ENCODE assay signal across 13 cellular contexts in genomic region chr19:40567750-40568494, GRCh38. TPM values are rescaled to one million over a fixed set of nuclear protein-coding genes. Genes with fewer than 3 reads are reported as not detected.
A peak's percentile ranks its signal among the peaks of the same experiment; 100 is the strongest.
DNase-seq lines count a peak whose midpoint lies in the region; ATAC-seq lines count a peak whose summit lies in the region.
"Had no signal": no experiment of that assay in that cellular context is flagged by ENCODE, and none has a peak within 500 bp of the region (broad histone marks: within the 10 kb centered on the region; RNA-seq: fewer than 3 reads in every experiment).

No MANE protein-coding gene starts in this region.

- ATAC-seq in stimulated activated naive CD8-positive, alpha-beta T cell treated with anti-CD3 and anti-CD28 coated beads, Interleukin-15, amount 100 ng/mL, for 72 hours, result no peak
- ATAC-seq in stimulated activated naive CD8-positive, alpha-beta T cell treated with anti-CD3 and anti-CD28 coated beads, Interleukin-15, Interleukin-2, amounts not matched to agents 100 U/mL and 50 U/mL, for 24 hours, result no peak
- ATAC-seq in naive B cell (ENCODE audit: low read depth in 2 of 2), result no peak
- no peak for ATAC-seq in GM19324 (IDR thresholded peaks at IDR 0.05; ENCODE audit: low FRiP score, unreplicated experiment)
- no peak for ATAC-seq in HG03095 (IDR thresholded peaks at IDR 0.05; ENCODE audit: unreplicated experiment)

- peak overlapping the region; percentile 28 for H3K4me3 ChIP-seq in ectodermal cell (ENCODE audit: insufficient read depth, low read depth, low read length)

- H3K9me3 Mint-ChIP-seq in stimulated activated naive CD8-positive, alpha-beta T cell treated with anti-CD3 and anti-CD28 coated beads, Interleukin-15, amount 100 ng/mL, for 72 hours, result peaks cover 0 to 4% of the 10 kb centered on the region in 2 donors
- peaks cover 0 to 6% (median 0%) of the 10 kb centered on the region in 7 donors for H3K9me3 Mint-ChIP-seq in naive B cell

- no peaks in the 10 kb centered on the region for H3K36me3 Mint-ChIP-seq in naive B cell

- 7% methylated on average over 70 of the region's 70 CpGs for WGBS in ectodermal cell, 2 experiments

- peak overlapping the region; percentile 15 to 69 for H3K4me3 Mint-ChIP-seq in stimulated activated naive CD8-positive, alpha-beta T cell treated with anti-CD3 and anti-CD28 coated beads, Interleukin-15, amount 100 ng/mL, for 72 hours
- H3K4me3 Mint-ChIP-seq in naive B cell, result peak overlapping the region in 5 of 8 donors; percentile 35 to 68 (median 60)
- H3K4me3 Mint-ChIP-seq: T-helper 1 cell treated with Interleukin-12 subunit alpha and Interleukin-12 subunit beta and Interleukin-4 antibody, amounts not matched to agents 30 μg/mL and 1 μg/mL, for 36 hours had no signal

- H3K27me3 ChIP-seq in ectodermal cell (ENCODE audit: control insufficient read depth, insufficient read depth, low read length, poor library complexity, severe bottlenecking), result peaks cover 64% of the 10 kb centered on the region

- no peaks in the 10 kb centered on the region for H3K36me3 ChIP-seq in ectodermal cell (ENCODE audit: control insufficient read depth, insufficient read depth, low read length)

- H3K9me3 ChIP-seq in ectodermal cell (ENCODE audit: control insufficient read depth, low read length), result no peaks in the 10 kb centered on the region

- peaks cover 19% of the 10 kb centered on the region for H3K4me1 Mint-ChIP-seq in stimulated activated naive CD8-positive, alpha-beta T cell treated with anti-CD3 and anti-CD28 coated beads, Interleukin-15, amount 100 ng/mL, for 72 hours
- peaks cover 16 to 20% (median 17%) of the 10 kb centered on the region in 3 donors for H3K4me1 Mint-ChIP-seq in naive B cell

- H3K4me1 ChIP-seq in ectodermal cell (ENCODE audit: control insufficient read depth, insufficient read depth, low read length), result peaks cover 4% of the 10 kb centered on the region

- DNase-seq in stimulated activated naive CD8-positive, alpha-beta T cell treated with anti-CD3 and anti-CD28 coated beads, Interleukin-15, amount 100 ng/mL, for 72 hours, result no peak
- DNase-seq in stimulated activated naive CD8-positive, alpha-beta T cell treated with anti-CD3 and anti-CD28 coated beads, Interleukin-15, Interleukin-2, amounts not matched to agents 100 U/mL and 50 U/mL, for 24 hours, result no peak
- DNase-seq in naive B cell (no peak), MV-4-11 (lab: John Stamatoyannopoulos, UW) (no peak)
- no peak for DNase-seq in stimulated activated CD4-positive, alpha-beta T cell treated with anti-CD3 and anti-CD28 coated beads, Interleukin-4, amount 100 ng/mL, for 24 hours
- DNase-seq: activated CD8-positive, alpha-beta memory T cell treated with anti-CD3 and anti-CD28 coated beads, Interleukin-2, amount 50 U/mL, for 48 hours; Kasumi-1; NCI-H510A treated with DMSO at 0.1 percent for 48 hours had no signal

- no peak overlapping the region for H3K27ac ChIP-seq in ectodermal cell (ENCODE audit: insufficient read depth, low read depth, low read length, poor library complexity, severe bottlenecking)
- H3K27ac ChIP-seq: C4-2B had no signal

- no peak overlapping the region for H3K27ac Mint-ChIP-seq in stimulated activated naive CD8-positive, alpha-beta T cell treated with anti-CD3 and anti-CD28 coated beads, Interleukin-15, amount 100 ng/mL, for 72 hours
- no peak overlapping the region for H3K27ac Mint-ChIP-seq in naive B cell
- H3K27ac Mint-ChIP-seq: T-helper 1 cell treated with Interleukin-12 subunit alpha and Interleukin-12 subunit beta and Interleukin-4 antibody, amounts not matched to agents 30 μg/mL and 1 μg/mL, for 36 hours had no signal

- H3K27me3 Mint-ChIP-seq in stimulated activated naive CD8-positive, alpha-beta T cell treated with anti-CD3 and anti-CD28 coated beads, Interleukin-15, amount 100 ng/mL, for 72 hours, result peaks cover 66% of the 10 kb centered on the region
- peaks cover 13 to 52% (median 27%) of the 10 kb centered on the region in 3 donors for H3K27me3 Mint-ChIP-seq in naive B cell

RNA-seq across cellular contexts. Expression of gene SHKBP1, which starts 8.8 kb away (rescaled TPM):
- polyA plus RNA-seq in ectodermal cell (2013, experiment 1 of 4), result 120 TPM
- 117 TPM for polyA plus RNA-seq in ectodermal cell (2013, experiment 2 of 4)
- polyA plus RNA-seq in ectodermal cell (2013, experiment 3 of 4), result 85.8 TPM
- 93.1 TPM for polyA plus RNA-seq in ectodermal cell (2013, experiment 4 of 4)
- polyA plus RNA-seq in naive B cell (ENCODE audit: low read depth in 6 of 6), result 100 to 1,000 TPM; 125 to 196 (median 152) TPM

RNA-seq across cellular contexts. Expression of gene LTBP4, which starts 33.2 kb away (rescaled TPM):
- polyA plus RNA-seq in ectodermal cell (2013, experiment 1 of 4), result 149 TPM
- 154 TPM for polyA plus RNA-seq in ectodermal cell (2013, experiment 2 of 4)
- polyA plus RNA-seq in ectodermal cell (2013, experiment 3 of 4), result 117 TPM
- polyA plus RNA-seq in ectodermal cell (2013, experiment 4 of 4), result 145 TPM
- polyA plus RNA-seq in naive B cell (ENCODE audit: low read depth in 6 of 6), result 10 to 100 TPM in 5 of 6 donors, 1 to 10 TPM in 1; 9.6 to 18.1 (median 14.5) TPM
